ENCODE assay signal across 1 cellular context in genomic region chr6:5787054-5787720, GRCh38.
TF ChIP-seq lines count a peak whose summit lies in the region.

No MANE protein-coding gene starts in this region.

TF ChIP-seq in GM23338, 12 proteins besides CTCF, POLR2A, EP300 and RAD21:
- TF ChIP-seq ZNF462 (CRISPR knock-in tag; IDR thresholded peaks at IDR 0.05): no peak
- TF ChIP-seq STAT1 (IDR thresholded peaks at IDR 0.05; ENCODE audit: unreplicated experiment): no peak
- TF ChIP-seq CREB1 (CRISPR knock-in tag; IDR thresholded peaks at IDR 0.05; ENCODE audit: low read depth): no peak
- TF ChIP-seq JUNB (IDR thresholded peaks at IDR 0.05; ENCODE audit: unreplicated experiment): no peak
- TF ChIP-seq NANOG (IDR thresholded peaks at IDR 0.05; ENCODE audit: borderline replicate concordance): no peak
- TF ChIP-seq ZNF331 (CRISPR knock-in tag; IDR thresholded peaks at IDR 0.05; ENCODE audit: low read depth): no peak
- TF ChIP-seq EZH2 (IDR thresholded peaks at IDR 0.05; ENCODE audit: low read depth, unreplicated experiment): no peak
